ENCODE assay signal across 27 cellular contexts in the genomic region with DNA sequence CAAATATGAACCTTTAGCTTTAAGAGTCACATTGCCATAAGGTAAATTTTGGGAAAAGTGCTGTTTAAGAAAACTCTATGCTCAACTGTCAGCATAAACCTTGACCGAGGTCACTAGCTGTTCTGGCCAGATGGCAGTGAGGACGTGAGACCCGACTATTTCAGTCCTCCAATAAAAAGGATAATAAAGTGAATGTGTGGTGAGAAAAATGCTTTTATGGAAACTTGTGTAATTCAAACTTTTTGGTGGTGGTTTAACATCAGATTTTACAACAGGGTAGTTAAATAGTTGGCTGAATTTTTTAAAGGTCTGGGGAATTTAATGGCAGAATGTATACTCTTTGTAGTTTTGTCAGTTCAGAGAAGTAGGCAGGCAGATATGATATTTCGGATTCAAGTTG.
"Had no signal": no experiment of that assay in that cellular context is flagged by ENCODE, and none has a peak within 500 bp of the region (broad histone marks: within the 10 kb centered on the region; RNA-seq: fewer than 3 reads in every experiment).

No MANE protein-coding gene starts in this region.

- H3K4me3 Mint-ChIP-seq: naive thymus-derived CD4-positive, alpha-beta T cell; natural killer cell; nephron; stimulated activated effector memory CD8-positive, alpha-beta T cell treated with anti-CD3 and anti-CD28 coated beads, Interleukin-12 subunit alpha, Interleukin-12 subunit beta, amount 100 ng/mL, for 72 hours; stimulated activated naive B cell treated with anti-CD40 and anti-IgM and Interleukin-4, amounts not matched to agents 10 μg/mL and 1 μg/mL and 100 μg/mL, for 72 hours; stimulated activated naive CD8-positive, alpha-beta T cell treated with anti-CD3 and anti-CD28 coated beads, Interleukin-15, Interleukin-2, amounts not matched to agents 100 ng/mL and 50 ng/mL, for 24 hours had no signal

- ATAC-seq: naive thymus-derived CD4-positive, alpha-beta T cell; natural killer cell; psoas muscle; right cardiac atrium; right lobe of liver; stimulated activated effector memory CD8-positive, alpha-beta T cell treated with anti-CD3 and anti-CD28 coated beads, Interleukin-12 subunit alpha, Interleukin-12 subunit beta, amount 100 ng/mL, for 72 hours; stimulated activated naive B cell treated with anti-CD40 and anti-IgM and Interleukin-4, amounts not matched to agents 10 μg/mL and 1 μg/mL and 100 μg/mL, for 72 hours; upper lobe of right lung had no signal

- H3K9me3 Mint-ChIP-seq: natural killer cell; nephron; stimulated activated effector memory CD8-positive, alpha-beta T cell treated with anti-CD3 and anti-CD28 coated beads, Interleukin-12 subunit alpha, Interleukin-12 subunit beta, amount 100 ng/mL, for 72 hours; stimulated activated naive B cell treated with anti-CD40 and anti-IgM and Interleukin-4, amounts not matched to agents 10 μg/mL and 1 μg/mL and 100 μg/mL, for 72 hours; stimulated activated naive CD8-positive, alpha-beta T cell treated with anti-CD3 and anti-CD28 coated beads, Interleukin-15, Interleukin-2, amounts not matched to agents 100 ng/mL and 50 ng/mL, for 24 hours had no signal

- H3K36me3 Mint-ChIP-seq: naive thymus-derived CD4-positive, alpha-beta T cell; natural killer cell; stimulated activated effector memory CD8-positive, alpha-beta T cell treated with anti-CD3 and anti-CD28 coated beads, Interleukin-12 subunit alpha, Interleukin-12 subunit beta, amount 100 ng/mL, for 72 hours; stimulated activated naive B cell treated with anti-CD40 and anti-IgM and Interleukin-4, amounts not matched to agents 10 μg/mL and 1 μg/mL and 100 μg/mL, for 72 hours had no signal

- DNase-seq: naive thymus-derived CD4-positive, alpha-beta T cell; natural killer cell; occipital lobe; ovary; psoas muscle; right cardiac atrium; right lobe of liver; sigmoid colon; small intestine; stimulated activated CD4-positive, alpha-beta T cell treated with anti-CD3 and anti-CD28 coated beads, Interleukin-15, amount 100 ng/mL, for 24 hours; stimulated activated CD4-positive, alpha-beta T cell treated with anti-CD3 and anti-CD28 coated beads, Interleukin-2, amount 100 ng/mL, for 24 hours; stimulated activated CD4-positive, alpha-beta T cell treated with anti-CD3 and anti-CD28 coated beads, Interleukin-2, amount 100 ng/mL, for 48 hours; stimulated activated CD4-positive, alpha-beta T cell treated with anti-CD3 and anti-CD28 coated beads, Interleukin-4, amount 100 ng/mL, for 24 hours; stimulated activated naive B cell treated with anti-CD40 and anti-IgM and Interleukin-4, amounts not matched to agents 10 μg/mL and 1 μg/mL and 100 μg/mL, for 72 hours; stimulated activated naive CD4-positive, alpha-beta T cell treated with Interleukin-2 at 50 U/mL for 16 hours; stomach; thyroid gland; trophoblast cell; upper lobe of right lung; uterus had no signal

- H3K4me3 ChIP-seq: ovary, psoas muscle, right lobe of liver, sigmoid colon, stomach, thoracic aorta, thyroid gland, tibial nerve, upper lobe of right lung, uterus had no signal

- H3K27me3 Mint-ChIP-seq: progenitor cell of endocrine pancreas had no signal

- H3K4me1 Mint-ChIP-seq: naive thymus-derived CD4-positive, alpha-beta T cell; natural killer cell; nephron; stimulated activated effector memory CD8-positive, alpha-beta T cell treated with anti-CD3 and anti-CD28 coated beads, Interleukin-12 subunit alpha, Interleukin-12 subunit beta, amount 100 ng/mL, for 72 hours; stimulated activated naive B cell treated with anti-CD40 and anti-IgM and Interleukin-4, amounts not matched to agents 10 μg/mL and 1 μg/mL and 100 μg/mL, for 72 hours had no signal

- H3K27ac ChIP-seq: ovary, parathyroid adenoma, psoas muscle, right lobe of liver, sigmoid colon, stomach, thoracic aorta, thyroid gland, tibial nerve, upper lobe of right lung, uterus had no signal

- H3K36me3 ChIP-seq: ovary, right lobe of liver, sigmoid colon, stomach, thoracic aorta, thyroid gland, tibial nerve, upper lobe of right lung, uterus had no signal

- H3K9ac ChIP-seq: parathyroid adenoma had no signal

- H3K9me3 ChIP-seq: ovary, psoas muscle, right lobe of liver, sigmoid colon, stomach, thoracic aorta, thyroid gland, tibial nerve, upper lobe of right lung, uterus had no signal

- H2AFZ ChIP-seq: parathyroid adenoma had no signal

- H3K27me3 ChIP-seq: ovary, right lobe of liver, sigmoid colon, stomach, thyroid gland, tibial nerve, upper lobe of right lung, uterus had no signal

- H3K27ac Mint-ChIP-seq: naive thymus-derived CD4-positive, alpha-beta T cell; natural killer cell; nephron; progenitor cell of endocrine pancreas; stimulated activated effector memory CD8-positive, alpha-beta T cell treated with anti-CD3 and anti-CD28 coated beads, Interleukin-12 subunit alpha, Interleukin-12 subunit beta, amount 100 ng/mL, for 72 hours; stimulated activated naive B cell treated with anti-CD40 and anti-IgM and Interleukin-4, amounts not matched to agents 10 μg/mL and 1 μg/mL and 100 μg/mL, for 72 hours; stimulated activated naive CD8-positive, alpha-beta T cell treated with anti-CD3 and anti-CD28 coated beads, Interleukin-15, Interleukin-2, amounts not matched to agents 100 ng/mL and 50 ng/mL, for 24 hours had no signal

- H3K4me1 ChIP-seq: parathyroid adenoma, psoas muscle, sigmoid colon, stomach, thyroid gland, tibial nerve, upper lobe of right lung, uterus had no signal

- FAIRE-seq: small intestine had no signal
